In the genomic region with DNA sequence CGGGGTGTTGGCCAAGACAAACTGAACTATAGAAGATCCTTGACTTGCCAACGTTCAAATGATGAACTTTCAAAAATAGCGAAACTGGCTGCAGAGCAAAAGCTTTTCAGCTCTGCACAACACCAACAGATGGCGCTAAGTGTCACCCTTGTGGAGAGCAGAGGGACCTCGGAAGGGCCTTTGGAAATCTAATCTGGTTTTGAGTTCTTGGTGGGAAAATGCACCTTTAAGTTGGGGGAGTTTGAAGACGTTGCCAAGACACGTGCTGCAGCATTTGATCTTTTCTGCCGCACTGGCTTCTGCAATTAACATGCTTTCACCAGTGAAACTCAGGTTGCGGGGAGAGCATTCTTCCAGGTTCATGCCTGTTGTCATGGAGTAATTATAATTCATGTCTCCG, we compare ENCODE assay signal across 2 cellular contexts.
TF ChIP-seq lines count a peak whose summit lies in the region.

No MANE protein-coding gene starts in this region.

TF ChIP-seq in A549, 52 proteins besides CTCF, POLR2A, EP300 and RAD21 (continued from another document):
- TF ChIP-seq, protein P1, sequence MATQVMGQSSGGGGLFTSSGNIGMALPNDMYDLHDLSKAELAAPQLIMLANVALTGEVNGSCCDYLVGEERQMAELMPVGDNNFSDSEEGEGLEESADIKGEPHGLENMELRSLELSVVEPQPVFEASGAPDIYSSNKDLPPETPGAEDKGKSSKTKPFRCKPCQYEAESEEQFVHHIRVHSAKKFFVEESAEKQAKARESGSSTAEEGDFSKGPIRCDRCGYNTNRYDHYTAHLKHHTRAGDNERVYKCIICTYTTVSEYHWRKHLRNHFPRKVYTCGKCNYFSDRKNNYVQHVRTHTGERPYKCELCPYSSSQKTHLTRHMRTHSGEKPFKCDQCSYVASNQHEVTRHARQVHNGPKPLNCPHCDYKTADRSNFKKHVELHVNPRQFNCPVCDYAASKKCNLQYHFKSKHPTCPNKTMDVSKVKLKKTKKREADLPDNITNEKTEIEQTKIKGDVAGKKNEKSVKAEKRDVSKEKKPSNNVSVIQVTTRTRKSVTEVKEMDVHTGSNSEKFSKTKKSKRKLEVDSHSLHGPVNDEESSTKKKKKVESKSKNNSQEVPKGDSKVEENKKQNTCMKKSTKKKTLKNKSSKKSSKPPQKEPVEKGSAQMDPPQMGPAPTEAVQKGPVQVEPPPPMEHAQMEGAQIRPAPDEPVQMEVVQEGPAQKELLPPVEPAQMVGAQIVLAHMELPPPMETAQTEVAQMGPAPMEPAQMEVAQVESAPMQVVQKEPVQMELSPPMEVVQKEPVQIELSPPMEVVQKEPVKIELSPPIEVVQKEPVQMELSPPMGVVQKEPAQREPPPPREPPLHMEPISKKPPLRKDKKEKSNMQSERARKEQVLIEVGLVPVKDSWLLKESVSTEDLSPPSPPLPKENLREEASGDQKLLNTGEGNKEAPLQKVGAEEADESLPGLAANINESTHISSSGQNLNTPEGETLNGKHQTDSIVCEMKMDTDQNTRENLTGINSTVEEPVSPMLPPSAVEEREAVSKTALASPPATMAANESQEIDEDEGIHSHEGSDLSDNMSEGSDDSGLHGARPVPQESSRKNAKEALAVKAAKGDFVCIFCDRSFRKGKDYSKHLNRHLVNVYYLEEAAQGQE (IDR thresholded peaks at IDR 0.05) = no peak
- TF ChIP-seq RNF2 (IDR thresholded peaks at IDR 0.05; ENCODE audit: borderline replicate concordance, low read depth) (no peak), HOXB13 (CRISPR knock-in tag; IDR thresholded peaks at IDR 0.05; ENCODE audit: low read depth) (no peak)
TF ChIP-seq in A549: peak in this region for 0.

TF ChIP-seq in endothelial cell of umbilical vein, 7 proteins besides CTCF, POLR2A, EP300 and RAD21 (continued from another document):
- no peak for TF ChIP-seq POLR2AphosphoS5 (IDR thresholded peaks at IDR 0.05; ENCODE audit: insufficient read depth, low read depth, low read length)
